In the genomic region with DNA sequence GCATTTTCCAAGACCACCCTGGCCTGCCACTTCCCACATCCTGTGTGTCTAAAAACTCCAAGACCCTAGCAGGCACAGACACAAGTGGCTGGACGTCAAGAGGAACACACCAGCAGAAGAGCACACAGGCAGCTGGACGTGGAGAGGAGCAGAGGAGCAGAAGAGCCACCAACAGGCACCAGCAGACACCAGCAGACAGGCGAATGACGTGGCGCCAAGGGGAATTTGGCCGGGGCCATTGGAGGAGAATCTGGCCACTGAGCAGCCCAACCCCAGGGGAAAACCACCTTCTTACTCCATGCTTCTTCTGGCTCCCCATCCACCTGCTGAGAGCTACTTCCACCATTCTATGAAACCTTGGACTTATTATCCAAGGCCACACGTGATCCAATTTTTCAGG, we compare ENCODE assay signal across 1 cellular context.
TF ChIP-seq lines count a peak whose summit lies in the region.

No MANE protein-coding gene starts in this region.

TF ChIP-seq in H1, 55 proteins besides CTCF, POLR2A, EP300 and RAD21:
- no peak for TF ChIP-seq SIX5 (IDR thresholded peaks at IDR 0.05; ENCODE audit: low read depth, low read length)
- TF ChIP-seq CHD2 (IDR thresholded peaks at IDR 0.05; ENCODE audit: low read length): no peak
- TF ChIP-seq KDM5A (IDR thresholded peaks at IDR 0.05; ENCODE audit: low read length): no peak
- TF ChIP-seq SUZ12 (IDR thresholded peaks at IDR 0.05; ENCODE audit: low read length): no peak
- no peak for TF ChIP-seq POU5F1 (IDR thresholded peaks at IDR 0.05; ENCODE audit: low read depth, low read length)
TF ChIP-seq in H1: peak in this region for 0.
